In the genomic region with DNA sequence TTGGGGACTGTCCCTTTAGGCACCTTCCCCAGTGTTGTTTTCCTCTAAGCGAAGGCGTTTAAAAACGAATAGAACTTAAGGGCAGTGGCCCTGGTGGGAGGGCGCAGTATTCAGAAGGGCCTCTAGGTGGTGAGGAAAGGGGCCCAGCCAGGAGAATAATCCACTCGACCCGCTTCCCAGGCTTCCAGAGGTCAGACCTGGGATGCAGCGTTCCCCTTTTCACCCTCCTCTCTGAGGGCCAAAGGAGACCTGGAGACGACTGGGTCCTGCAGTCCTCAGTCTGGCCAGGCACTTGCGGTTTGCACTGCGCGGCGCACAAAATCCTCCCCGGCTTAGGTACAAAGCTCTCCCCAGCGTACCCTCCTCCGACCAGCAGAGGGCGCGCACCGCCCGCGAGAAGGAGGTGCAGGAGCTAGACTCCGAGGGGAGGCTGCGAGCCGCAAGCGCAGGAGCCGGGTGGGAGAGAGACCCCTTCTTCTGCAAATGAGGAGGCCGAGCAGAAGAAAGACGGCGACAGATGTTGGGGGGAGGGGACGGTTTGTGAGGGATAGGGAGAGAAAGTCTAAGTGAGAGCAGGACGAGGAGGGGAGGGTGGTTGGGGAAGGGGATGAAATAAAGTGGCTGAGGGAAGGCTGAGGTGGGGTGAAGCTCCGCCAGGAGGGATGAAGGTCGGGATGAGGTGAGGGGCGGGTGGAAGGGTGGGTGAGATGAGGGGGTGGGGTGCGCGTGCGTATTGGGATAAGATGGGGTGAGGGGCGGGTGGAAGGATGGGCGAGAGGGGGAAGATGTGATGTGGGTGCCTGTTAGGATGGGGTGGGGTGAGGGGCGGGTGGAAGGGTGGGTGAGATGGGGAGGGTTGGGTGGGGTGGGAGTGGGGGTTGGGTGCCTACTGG, we compare ENCODE assay signal across 8 cellular contexts. TPM values are rescaled to one million over a fixed set of nuclear protein-coding genes. Genes with fewer than 3 reads are reported as not detected.
A peak's percentile ranks its signal among the peaks of the same experiment; 100 is the strongest.
DNase-seq lines count a peak whose midpoint lies in the region; ATAC-seq, FAIRE-seq and TF ChIP-seq lines count a peak whose summit lies in the region.

No MANE protein-coding gene starts in this region.

- intact Hi-C loops in activated B cell treated with CpG ODN at 0.5 μM for 24 hours (cut with micrococcal nuclease): loop anchor here (1.0 to 5.0 kb wide), 6 partner anchors 16 to 175 kb away; no protein-coding TSS in a partner anchor

- DNase-seq in AG09309 (ENCODE audit: low read depth) (no peak), NCI-H2196 treated with DMSO at 0.1 percent for 48 hours (lab: John Stamatoyannopoulos, UW; ENCODE audit: unreplicated experiment) (peak; percentile 62), activated B cell treated with CpG ODN at 0.5 μM for 24 hours (peak; percentile 78), bronchial epithelial cell (ENCODE audit: low read depth) (peak; percentile 62), islet precursor cell (peak; percentile 95)
- peak; percentile 62 to 81 (median 76) for DNase-seq in stimulated activated CD4-positive, alpha-beta T cell treated with anti-CD3 and anti-CD28 coated beads, Interleukin-1b, Interleukin-23, amount 100 ng/mL, for 24 hours (ENCODE audit: low read depth in 4 of 4, low spot score in 1 of 4)

- H3K27ac Mint-ChIP-seq in activated B cell treated with CpG ODN at 0.5 μM for 24 hours: no peak overlapping the region

- peaks cover 36% of the 10 kb centered on the region for H3K27me3 ChIP-seq in bronchial epithelial cell (ENCODE audit: control insufficient read depth, insufficient read depth, low read length)

- CTCF ChIA-PET in activated B cell treated with CpG ODN at 0.5 μM for 24 hours (lab: Charles Lee): interaction anchor here (0.6 to 5.1 kb wide), 27 partner anchors 8 to 374 kb away, joined by 3 to 25 read pairs (median 5); a partner anchor contains a TSS

- H3K9me3 Mint-ChIP-seq in activated B cell treated with CpG ODN at 0.5 μM for 24 hours: no peaks in the 10 kb centered on the region

- no peaks in the 10 kb centered on the region for H3K36me3 Mint-ChIP-seq in activated B cell treated with CpG ODN at 0.5 μM for 24 hours (ENCODE audit: low read depth)

- H3K36me3 ChIP-seq in bronchial epithelial cell (ENCODE audit: control insufficient read depth, insufficient read depth, low read length): no peaks in the 10 kb centered on the region

- ATAC-seq in GM18868 (IDR thresholded peaks at IDR 0.05; ENCODE audit: unreplicated experiment) (peak; percentile 90), HG03108 (IDR thresholded peaks at IDR 0.05; ENCODE audit: unreplicated experiment) (peak; percentile 84), activated B cell treated with CpG ODN at 0.5 μM for 24 hours (ENCODE audit: low read depth) (peak; percentile 93)

- H3K4me1 Mint-ChIP-seq in activated B cell treated with CpG ODN at 0.5 μM for 24 hours: peaks cover 28% of the 10 kb centered on the region

- TF ChIP-seq CTCF in AG09309 (IDR thresholded peaks at IDR 0.05; ENCODE audit: control insufficient read depth, insufficient read depth, low read depth, low read length, missing control alignments) (peak; percentile 96), activated B cell treated with CpG ODN at 0.5 μM for 24 hours (IDR thresholded peaks at IDR 0.05) (peak; percentile 78), bronchial epithelial cell (IDR thresholded peaks at IDR 0.05; ENCODE audit: insufficient read depth, low read length, severe bottlenecking) (peak; percentile 90)

- H3K4me3 ChIP-seq in AG09309 (ENCODE audit: control insufficient read depth, low read depth, low read length) (peak overlapping the region; percentile 26), bronchial epithelial cell (ENCODE audit: low read depth, low read length) (no peak overlapping the region)

- peaks cover 56% of the 10 kb centered on the region for H3K27me3 Mint-ChIP-seq in activated B cell treated with CpG ODN at 0.5 μM for 24 hours

- FAIRE-seq in bronchial epithelial cell (lab: Jason Lieb, UNC): no peak

- POLR2A ChIA-PET in activated B cell treated with CpG ODN at 0.5 μM for 24 hours (lab: Charles Lee): no interaction called here

- H3K4me3 Mint-ChIP-seq in activated B cell treated with CpG ODN at 0.5 μM for 24 hours: peak overlapping the region; percentile 71

RNA-seq across cellular contexts. Expression of a gene that starts 4.9 kb away (rescaled TPM):
- total RNA-seq in activated B cell treated with CpG ODN at 0.5 μM for 24 hours: not detected in 2 replicates
- total RNA-seq in bronchial epithelial cell: not detected in 2 replicates

RNA-seq across cellular contexts. Expression of a gene that starts 13.1 kb away (rescaled TPM):
- total RNA-seq in activated B cell treated with CpG ODN at 0.5 μM for 24 hours: not detected in 2 replicates
- not detected in 2 replicates for total RNA-seq in bronchial epithelial cell

RNA-seq across cellular contexts. Expression of a gene that starts 20.6 kb away (rescaled TPM):
- total RNA-seq in activated B cell treated with CpG ODN at 0.5 μM for 24 hours: 0.07 TPM in 1 of 2 replicates, not detected in the other
- total RNA-seq in bronchial epithelial cell: not detected in 2 replicates
